8 cellular contexts compared by ENCODE assay signal in genomic region chr1:1033009-1033587, GRCh38. TPM values are rescaled to one million over a fixed set of nuclear protein-coding genes. Genes with fewer than 3 reads are reported as not detected.
DNase-seq lines count a peak whose midpoint lies in the region; ATAC-seq lines count a peak whose summit lies in the region.

No MANE protein-coding gene starts in this region.

- DNase-seq in NCI-H69 (lab: John Stamatoyannopoulos, UW) (peak; percentile 96), epithelial cell of prostate (ENCODE audit: low read depth, low spot score) (peak; percentile 52), myocyte (ENCODE audit: low read depth) (peak; percentile 81)
- DNase-seq in activated CD8-positive, alpha-beta memory T cell treated with anti-CD3 and anti-CD28 coated beads, Interleukin-2, amount 50 U/mL, for 4 hours, result peak; percentile 93
- peak; percentile 87 to 93 for DNase-seq in stimulated activated CD8-positive, alpha-beta memory T cell treated with anti-CD3 and anti-CD28 coated beads, Interleukin-7, amount 100 ng/mL, for 4 hours (ENCODE audit: low read depth in 2 of 2)

- no peaks in the 10 kb centered on the region for H3K27me3 ChIP-seq in ACC112 (ENCODE audit: insufficient read depth, low read length)

- peak overlapping the region; percentile 68 for H3K4me3 ChIP-seq in ACC112 (ENCODE audit: low read depth, low read length)

- H2AFZ ChIP-seq in ACC112 (ENCODE audit: low read length, unreplicated experiment), result no peak overlapping the region

- H3K36me3 ChIP-seq in ACC112 (ENCODE audit: insufficient read depth, low read length), result no peaks in the 10 kb centered on the region

- H3K79me2 ChIP-seq in ACC112 (ENCODE audit: control insufficient read depth, insufficient read depth, low read length, unreplicated experiment), result no peaks in the 10 kb centered on the region

- ATAC-seq in GM18909 (IDR thresholded peaks at IDR 0.05; ENCODE audit: poor library complexity, unreplicated experiment), result peak; percentile 80
- peak; percentile 85 for ATAC-seq in HG03175 (IDR thresholded peaks at IDR 0.05; ENCODE audit: unreplicated experiment)

- no peak overlapping the region for H3K27ac ChIP-seq in ACC112 (ENCODE audit: low read depth, low read length)
- no peak overlapping the region for H3K27ac ChIP-seq in epithelial cell of prostate

- H3K4me1 ChIP-seq in ACC112 (ENCODE audit: control insufficient read depth, insufficient read depth, low read length, unreplicated experiment), result peaks cover 4% of the 10 kb centered on the region

RNA-seq across cellular contexts. Expression of gene AGRN, which starts 13.2 kb away (rescaled TPM):
- total RNA-seq in myocyte, result 108 and 171 TPM in 2 replicates
- polyA plus RNA-seq in myocyte (2012), result 125 TPM

RNA-seq across cellular contexts. Expression of gene ISG15, which starts 19.8 kb away (rescaled TPM):
- total RNA-seq in myocyte, result 103 and 148 TPM in 2 replicates
- polyA plus RNA-seq in myocyte (2012), result 62.8 TPM

RNA-seq across cellular contexts. Expression of gene HES4, which starts 33.2 kb away (rescaled TPM):
- total RNA-seq in myocyte, result 45.8 and 63.9 TPM in 2 replicates
- polyA plus RNA-seq in myocyte (2012), result 11.3 TPM

RNA-seq across cellular contexts. Expression of gene RNF223, which starts 41.0 kb away (rescaled TPM):
- 0.05 and 0.83 TPM in 2 replicates for total RNA-seq in myocyte
- polyA plus RNA-seq in myocyte (2012), result not detected

RNA-seq across cellular contexts. Expression of gene PERM1, which starts 51.2 kb away (rescaled TPM):
- total RNA-seq in myocyte, result 1.4 TPM in 1 of 2 replicates, not detected in the other
- 0.09 TPM for polyA plus RNA-seq in myocyte (2012)
